Comparison of ENCODE assay signal across 6 cellular contexts in genomic region chr6:35468980-35469710, GRCh38. TPM values are rescaled to one million over a fixed set of nuclear protein-coding genes. Genes with fewer than 3 reads are reported as not detected.
DNase-seq lines count a peak whose midpoint lies in the region; ATAC-seq and TF ChIP-seq lines count a peak whose summit lies in the region.

No MANE protein-coding gene starts in this region.

- no peaks in the 10 kb centered on the region for H3K27me3 Mint-ChIP-seq in osteocyte (ENCODE audit: unreplicated experiment)

- H3K27ac Mint-ChIP-seq in osteocyte (ENCODE audit: unreplicated experiment) = peak overlapping the region; percentile 98

- DNase-seq in activated CD4-positive, CD25-positive, alpha-beta regulatory T cell (lab: John Stamatoyannopoulos, UW) = no peak
- DNase-seq in choroid plexus epithelial cell (ENCODE audit: low read depth) = no peak
- DNase-seq in osteocyte (ENCODE audit: extremely low spot score, unreplicated experiment) = no peak
- no peak for DNase-seq in GM03348 (ENCODE audit: low spot score)

- peak overlapping the region; percentile 99 for H3K4me3 ChIP-seq in choroid plexus epithelial cell (ENCODE audit: low read depth, low read length)

- TF ChIP-seq CTCF in choroid plexus epithelial cell (conservative IDR thresholded peaks at IDR 0.05; ENCODE audit: low read depth, low read length) (no peak), osteocyte (IDR thresholded peaks at IDR 0.05) (no peak)

- peaks cover 20% of the 10 kb centered on the region for H3K36me3 Mint-ChIP-seq in osteocyte (ENCODE audit: unreplicated experiment)

- H3K4me1 Mint-ChIP-seq in osteocyte (ENCODE audit: unreplicated experiment) = peaks cover 39% of the 10 kb centered on the region

- H3K4me3 Mint-ChIP-seq in osteocyte (ENCODE audit: unreplicated experiment) = peak overlapping the region; percentile 98

- H3K9me3 Mint-ChIP-seq in osteocyte (ENCODE audit: unreplicated experiment) = no peaks in the 10 kb centered on the region

- ATAC-seq in activated CD4-positive, CD25-positive, alpha-beta regulatory T cell treated with anti-CD3 and anti-CD28 coated beads, Interleukin-2, amount 50 U/mL, for 24 hours = peak; percentile 2 to 3
- ATAC-seq in GM18873 (IDR thresholded peaks at IDR 0.05; ENCODE audit: low FRiP score, unreplicated experiment) = no peak

RNA-seq across cellular contexts. Expression of gene RPL10A, which starts 0.9 kb away (rescaled TPM):
- total RNA-seq in osteocyte = 1,177 and 1,245 TPM in 2 replicates

RNA-seq across cellular contexts. Expression of gene FANCE, which starts 17.0 kb away (rescaled TPM):
- total RNA-seq in osteocyte = 7.8 TPM in 2 replicates

RNA-seq across cellular contexts. Expression of gene TEAD3, which starts 27.7 kb away (rescaled TPM):
- total RNA-seq in osteocyte = 43.1 and 44.8 TPM in 2 replicates

RNA-seq across cellular contexts. Expression of gene TULP1, which starts 43.6 kb away (rescaled TPM):
- total RNA-seq in osteocyte = not detected in 2 replicates
